In the genomic region with DNA sequence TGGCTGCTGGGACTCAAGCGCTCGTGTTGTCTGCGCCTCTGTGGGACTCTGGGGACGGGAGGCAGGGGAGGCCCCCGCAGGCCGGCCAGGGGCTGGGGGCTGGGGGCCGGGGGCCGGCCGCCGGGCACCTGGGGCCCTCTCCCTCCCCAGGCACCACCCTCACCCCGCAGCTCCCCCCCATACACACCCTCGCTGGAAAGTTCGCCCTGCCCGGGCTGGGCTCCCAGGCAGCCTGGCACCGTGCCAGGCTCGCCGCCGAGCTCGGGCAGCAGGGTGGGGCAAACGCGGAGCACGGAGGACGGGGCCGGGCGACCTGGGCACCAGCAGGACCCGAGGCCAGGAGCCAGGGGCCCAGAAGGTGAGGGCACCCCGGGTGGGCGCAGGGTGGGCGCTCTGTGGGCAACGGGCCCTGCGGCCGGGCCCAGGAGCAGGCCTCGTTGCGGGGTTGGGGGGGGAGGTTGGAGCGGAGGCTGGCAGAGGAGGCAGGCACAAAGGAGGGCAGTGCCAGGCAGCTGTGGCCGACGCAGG, we compare ENCODE assay signal across 8 cellular contexts.
DNase-seq lines count a peak whose midpoint lies in the region; ATAC-seq and TF ChIP-seq lines count a peak whose summit lies in the region.

No MANE protein-coding gene starts in this region.

- H3K4me3 ChIP-seq in GM12875 (ENCODE audit: low read depth, low read length) (peak overlapping the region; percentile 65), fibroblast of mammary gland (ENCODE audit: control insufficient read depth, low read depth, low read length) (peak overlapping the region; percentile 53), neutrophil (ENCODE audit: low read depth in 1 of 2, low read length in 1 of 2) (peak overlapping the region; percentile 66 to 90)

- H3K4me1 ChIP-seq in neutrophil (ENCODE audit: control insufficient read depth in 1 of 2, insufficient read depth in 1 of 2, low read depth in 1 of 2, low read length in 1 of 2): peaks cover 59 to 89% of the 10 kb centered on the region in 2 experiments

- H3K27me3 ChIP-seq in neutrophil: no peaks in the 10 kb centered on the region

- peak overlapping the region; percentile 92 for H3K4me3 Mint-ChIP-seq in activated T-helper 1 cell treated with anti-CD3 and anti-CD28 coated beads, Interleukin-12 subunit alpha, Interleukin-12 subunit beta, Interleukin-2, Interleukin-4 antibody, amounts not matched to agents 30 ng/mL and 10 ng/mL and 1 ng/mL, durations not matched to agents 14 hours and 24 hours and 36 hours

- H3K4me1 Mint-ChIP-seq in activated T-helper 1 cell treated with anti-CD3 and anti-CD28 coated beads, Interleukin-12 subunit alpha, Interleukin-12 subunit beta, Interleukin-2, Interleukin-4 antibody, amounts not matched to agents 30 ng/mL and 10 ng/mL and 1 ng/mL, durations not matched to agents 14 hours and 24 hours and 36 hours (ENCODE audit: low read depth): peaks cover 45% of the 10 kb centered on the region

- ATAC-seq in HG03095 (IDR thresholded peaks at IDR 0.05; ENCODE audit: unreplicated experiment): no peak

- no peaks in the 10 kb centered on the region for H3K9me3 Mint-ChIP-seq in activated T-helper 1 cell treated with anti-CD3 and anti-CD28 coated beads, Interleukin-12 subunit alpha, Interleukin-12 subunit beta, Interleukin-2, Interleukin-4 antibody, amounts not matched to agents 30 ng/mL and 10 ng/mL and 1 ng/mL, durations not matched to agents 14 hours and 24 hours and 36 hours

- peaks cover under 1% of the 10 kb centered on the region for H3K36me3 ChIP-seq in neutrophil

- no peaks in the 10 kb centered on the region for H3K36me3 Mint-ChIP-seq in activated T-helper 1 cell treated with anti-CD3 and anti-CD28 coated beads, Interleukin-12 subunit alpha, Interleukin-12 subunit beta, Interleukin-2, Interleukin-4 antibody, amounts not matched to agents 30 ng/mL and 10 ng/mL and 1 ng/mL, durations not matched to agents 14 hours and 24 hours and 36 hours (ENCODE audit: low read depth)

- H3K27me3 Mint-ChIP-seq in activated T-helper 1 cell treated with anti-CD3 and anti-CD28 coated beads, Interleukin-12 subunit alpha, Interleukin-12 subunit beta, Interleukin-2, Interleukin-4 antibody, amounts not matched to agents 30 ng/mL and 10 ng/mL and 1 ng/mL, durations not matched to agents 14 hours and 24 hours and 36 hours (ENCODE audit: insufficient read depth): peaks cover 2% of the 10 kb centered on the region

- H3K27ac ChIP-seq in neutrophil: peak overlapping the region; percentile 94

- intact Hi-C loops in activated T-helper 1 cell treated with anti-CD3 and anti-CD28 coated beads, Interleukin-12 subunit alpha, Interleukin-12 subunit beta, Interleukin-2, Interleukin-4 antibody, amounts not matched to agents 30 ng/mL and 10 ng/mL and 1 ng/mL, durations not matched to agents 14 hours and 24 hours and 36 hours (cut with micrococcal nuclease): loop anchor here (1.0 to 2.0 kb wide), 2 partner anchors 15 to 17 kb away; no protein-coding TSS in a partner anchor

- no peaks in the 10 kb centered on the region for H3K9me3 ChIP-seq in neutrophil

- TF ChIP-seq CTCF in GM12875 (IDR thresholded peaks at IDR 0.05; ENCODE audit: borderline replicate concordance, insufficient read depth, low read depth, low read length) (no peak), fibroblast of mammary gland (conservative IDR thresholded peaks at IDR 0.05; ENCODE audit: control insufficient read depth, insufficient read depth, low read depth, low read length) (no peak), neutrophil (IDR thresholded peaks at IDR 0.05) (no peak)

- DNase-seq in NCI-H748 (lab: John Stamatoyannopoulos, UW; ENCODE audit: unreplicated experiment) (peak; percentile 84), fibroblast of mammary gland (ENCODE audit: low read depth) (peak; percentile 65), cerebellar nuclear complex (lab: John Stamatoyannopoulos, UW) (no peak), NCI-H446 treated with DMSO at 0.1 percent for 48 hours (lab: John Stamatoyannopoulos, UW) (no peak)
- DNase-seq in activated T-helper 1 cell treated with anti-CD3 and anti-CD28 coated beads, Interleukin-12 subunit alpha, Interleukin-12 subunit beta, Interleukin-2, Interleukin-4 antibody, amounts not matched to agents 30 ng/mL and 10 ng/mL and 1 ng/mL, durations not matched to agents 14 hours and 24 hours and 36 hours (ENCODE audit: low spot score): no peak

- H3K27ac Mint-ChIP-seq in activated T-helper 1 cell treated with anti-CD3 and anti-CD28 coated beads, Interleukin-12 subunit alpha, Interleukin-12 subunit beta, Interleukin-2, Interleukin-4 antibody, amounts not matched to agents 30 ng/mL and 10 ng/mL and 1 ng/mL, durations not matched to agents 14 hours and 24 hours and 36 hours: peak overlapping the region; percentile 96

Comparison
In these comparisons a context has a peak if more than half of its experiments do, and no peak if none do; other contexts are left out.
1. DNase-seq: peak in NCI-H748 (single experiment) and fibroblast of mammary gland (single experiment); none in activated T-helper 1 cell treated with anti-CD3 and anti-CD28 coated beads, Interleukin-12 subunit alpha, Interleukin-12 subunit beta, Interleukin-2, Interleukin-4 antibody, amounts not matched to agents 30 ng/mL and 10 ng/mL and 1 ng/mL, durations not matched to agents 14 hours and 24 hours and 36 hours (single experiment), cerebellar nuclear complex (0 of 2) and NCI-H446 treated with DMSO at 0.1 percent for 48 hours (single experiment).
2. Peak in every context shown above with its lines, with median percentiles within 50 percentile points of each other: H3K4me3 ChIP-seq.